Comparison of ENCODE assay signal across 1 cellular context in genomic region chr19:18657590-18658365, GRCh38.
A peak's percentile ranks its signal among the peaks of the same experiment; 100 is the strongest.
TF ChIP-seq lines count a peak whose summit lies in the region.

No MANE protein-coding gene starts in this region.

TF ChIP-seq in H1, 55 proteins besides CTCF, POLR2A, EP300 and RAD21:
- TF ChIP-seq E2F6 (IDR thresholded peaks at IDR 0.05), result 0 out of 2 replicates have a peak, but pooled peaks have one; percentile 23
- no peak for TF ChIP-seq CTBP2 (IDR thresholded peaks at IDR 0.05; ENCODE audit: borderline replicate concordance, insufficient read depth, insufficient read length, low read length)
- TF ChIP-seq MAX (IDR thresholded peaks at IDR 0.05), result 0 out of 2 replicates have a peak, but pooled peaks have one; percentile 28
